ENCODE assay signal across 8 cellular contexts in genomic region chr6:32188381-32189081, GRCh38. TPM values are rescaled to one million over a fixed set of nuclear protein-coding genes. Genes with fewer than 3 reads are reported as not detected.
DNase-seq lines count a peak whose midpoint lies in the region; ATAC-seq lines count a peak whose summit lies in the region.

No MANE protein-coding gene starts in this region.

- WGBS in HUES64 = 46% methylated on average over 12 of the region's 13 CpGs

- no peaks in the 10 kb centered on the region for H3K27me3 Mint-ChIP-seq in activated naive CD8-positive, alpha-beta T cell
- no peaks in the 10 kb centered on the region for H3K27me3 Mint-ChIP-seq in stimulated activated naive B cell treated with anti-CD40 and anti-IgM and Interleukin-4, amounts not matched to agents 10 μg/mL and 1 μg/mL and 100 μg/mL, for 72 hours

- no peak for ATAC-seq in stimulated activated naive B cell treated with anti-CD40 and anti-IgM and Interleukin-4, amounts not matched to agents 10 μg/mL and 1 μg/mL and 100 μg/mL, for 72 hours (replicated peaks)
- ATAC-seq in HG02970 (IDR thresholded peaks at IDR 0.05; ENCODE audit: low FRiP score, unreplicated experiment) (no peak), HG02981 (IDR thresholded peaks at IDR 0.05; ENCODE audit: unreplicated experiment) (no peak), HG03521 (IDR thresholded peaks at IDR 0.05; ENCODE audit: unreplicated experiment) (no peak), HG02973 (IDR thresholded peaks at IDR 0.05; ENCODE audit: unreplicated experiment) (no peak)

- no peaks in the 10 kb centered on the region for H3K9me3 Mint-ChIP-seq in activated naive CD8-positive, alpha-beta T cell (ENCODE audit: low read depth)
- no peaks in the 10 kb centered on the region for H3K9me3 Mint-ChIP-seq in stimulated activated naive B cell treated with anti-CD40 and anti-IgM and Interleukin-4, amounts not matched to agents 10 μg/mL and 1 μg/mL and 100 μg/mL, for 72 hours

- H3K36me3 Mint-ChIP-seq in activated naive CD8-positive, alpha-beta T cell = peaks cover 11% of the 10 kb centered on the region
- H3K36me3 Mint-ChIP-seq in stimulated activated naive B cell treated with anti-CD40 and anti-IgM and Interleukin-4, amounts not matched to agents 10 μg/mL and 1 μg/mL and 100 μg/mL, for 72 hours = peaks cover 45 to 67% of the 10 kb centered on the region in 2 donors

- no peak for DNase-seq in stimulated activated naive B cell treated with anti-CD40 and anti-IgM and Interleukin-4, amounts not matched to agents 10 μg/mL and 1 μg/mL and 100 μg/mL, for 72 hours

- H3K4me3 Mint-ChIP-seq in activated naive CD8-positive, alpha-beta T cell = peak overlapping the region; percentile 95
- H3K4me3 Mint-ChIP-seq in stimulated activated naive B cell treated with anti-CD40 and anti-IgM and Interleukin-4, amounts not matched to agents 10 μg/mL and 1 μg/mL and 100 μg/mL, for 72 hours = peak overlapping the region; percentile 90 to 95

- no peaks in the 10 kb centered on the region for H3K9me3 ChIP-seq in HUES64 (ENCODE audit: insufficient read depth, low read depth, low read length)
- H3K9me3 ChIP-seq in iPS-18c (ENCODE audit: control insufficient read depth, insufficient read depth, low read length) = no peaks in the 10 kb centered on the region

- peak overlapping the region; percentile 77 for H3K4me3 ChIP-seq in HUES64 (ENCODE audit: low read length)
- H3K4me3 ChIP-seq in iPS-18c (ENCODE audit: insufficient read depth, low read depth, low read length) = peak overlapping the region; percentile 70

- H3K27ac ChIP-seq in HUES64 (ENCODE audit: low read depth, low read length) = peak overlapping the region; percentile 68

- peak overlapping the region; percentile 94 for H3K27ac Mint-ChIP-seq in activated naive CD8-positive, alpha-beta T cell
- H3K27ac Mint-ChIP-seq in stimulated activated naive B cell treated with anti-CD40 and anti-IgM and Interleukin-4, amounts not matched to agents 10 μg/mL and 1 μg/mL and 100 μg/mL, for 72 hours = peak overlapping the region; percentile 89

- H3K4me1 Mint-ChIP-seq in activated naive CD8-positive, alpha-beta T cell (ENCODE audit: low read depth) = peaks cover 62% of the 10 kb centered on the region
- peaks cover 49 to 78% of the 10 kb centered on the region in 2 donors for H3K4me1 Mint-ChIP-seq in stimulated activated naive B cell treated with anti-CD40 and anti-IgM and Interleukin-4, amounts not matched to agents 10 μg/mL and 1 μg/mL and 100 μg/mL, for 72 hours

- no peaks in the 10 kb centered on the region for H3K27me3 ChIP-seq in HUES64 (ENCODE audit: insufficient read depth, low read length)

- H3K9ac ChIP-seq in HUES64 (ENCODE audit: low read depth, low read length) = peak overlapping the region; percentile 75

- peaks cover 21% of the 10 kb centered on the region for H3K4me1 ChIP-seq in HUES64 (ENCODE audit: insufficient read depth, low read length)

- H3K36me3 ChIP-seq in HUES64 (ENCODE audit: insufficient read depth, low read length) = peaks cover 26% of the 10 kb centered on the region

RNA-seq across cellular contexts. Expression of gene PBX2, which starts 1.5 kb away (rescaled TPM):
- polyA plus RNA-seq in HUES64 (2013, experiment 1 of 2) = 108 TPM
- 120 TPM for polyA plus RNA-seq in HUES64 (2013, experiment 2 of 2)

RNA-seq across cellular contexts. Expression of gene GPSM3, which starts 3.9 kb away (rescaled TPM):
- polyA plus RNA-seq in HUES64 (2013, experiment 1 of 2) = 9.2 TPM
- 11.5 TPM for polyA plus RNA-seq in HUES64 (2013, experiment 2 of 2)

RNA-seq across cellular contexts. Expression of gene AGER, which starts 4.5 kb away (rescaled TPM):
- polyA plus RNA-seq in HUES64 (2013, experiment 1 of 2) = 4.0 TPM
- polyA plus RNA-seq in HUES64 (2013, experiment 2 of 2) = 4.1 TPM

RNA-seq across cellular contexts. Expression of gene RNF5, which starts 10.3 kb away (rescaled TPM):
- polyA plus RNA-seq in HUES64 (2013, experiment 1 of 2) = 88.9 TPM
- polyA plus RNA-seq in HUES64 (2013, experiment 2 of 2) = 98.6 TPM

RNA-seq across cellular contexts. Expression of gene AGPAT1, which starts 12.6 kb away (rescaled TPM):
- 79.0 TPM for polyA plus RNA-seq in HUES64 (2013, experiment 1 of 2)
- 88.3 TPM for polyA plus RNA-seq in HUES64 (2013, experiment 2 of 2)
